Comparison of ENCODE assay signal across 23 cellular contexts in the genomic region with DNA sequence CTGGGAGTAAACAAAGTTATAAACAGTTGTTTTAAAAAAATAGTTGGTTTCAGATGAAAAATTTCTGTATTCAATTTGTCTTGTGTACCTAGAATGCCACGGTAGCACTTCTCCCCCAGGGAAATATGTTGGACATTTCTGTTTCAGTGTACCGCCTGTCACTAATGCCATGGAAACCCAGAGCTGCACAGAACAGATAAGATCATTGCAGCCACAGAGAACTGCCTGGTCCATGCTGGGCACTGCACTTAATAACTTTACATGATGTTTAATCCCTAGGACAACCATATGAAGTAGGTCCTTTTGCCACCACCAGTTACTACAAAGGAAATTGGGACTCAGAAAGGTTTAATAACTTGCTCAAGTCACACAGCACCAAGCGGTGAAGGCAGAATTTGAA.
"Had no signal": no experiment of that assay in that cellular context is flagged by ENCODE, and none has a peak within 500 bp of the region (broad histone marks: within the 10 kb centered on the region; RNA-seq: fewer than 3 reads in every experiment).

No MANE protein-coding gene starts in this region.

- H3K27ac ChIP-seq: RWPE1, SJCRH30 had no signal

- H3K27ac Mint-ChIP-seq: T-cell; T-helper 1 cell treated with Interleukin-12 subunit alpha and Interleukin-12 subunit beta and Interleukin-4 antibody, amounts not matched to agents 30 μg/mL and 1 μg/mL, for 36 hours had no signal

- H3K27me3 ChIP-seq: SJCRH30 had no signal

- H3K27me3 Mint-ChIP-seq: T-cell had no signal

- H3K9me3 ChIP-seq: SJCRH30 had no signal

- H3K36me3 ChIP-seq: SJCRH30 had no signal

- H3K4me1 ChIP-seq: SJCRH30 had no signal

- H3K36me3 Mint-ChIP-seq: T-cell had no signal

- DNase-seq: KBM-7, MV-4-11, NCI-H1048, NCI-H1105, NCI-H1417, NCI-H1436 treated with DMSO at 0.1 percent for 48 hours, NCI-H187 treated with DMSO at 0.1 percent for 48 hours, NCI-H2029 treated with DMSO at 0.1 percent for 48 hours, NCI-H2171, NCI-H226, NCI-H446, NCI-H510A, NCI-H524 treated with DMSO at 0.1 percent for 48 hours, NCI-H69, NCI-H774, PC-3, SHP77, SJCRH30, SW 1271, T-cell had no signal

- H3K4me1 Mint-ChIP-seq: T-cell had no signal

- H3K4me3 ChIP-seq: SJCRH30 had no signal

- H3K4me3 Mint-ChIP-seq: T-cell; T-helper 1 cell treated with Interleukin-12 subunit alpha and Interleukin-12 subunit beta and Interleukin-4 antibody, amounts not matched to agents 30 μg/mL and 1 μg/mL, for 36 hours had no signal

- H3K9me3 Mint-ChIP-seq: T-helper 1 cell treated with Interleukin-12 subunit alpha and Interleukin-12 subunit beta and Interleukin-4 antibody, amounts not matched to agents 30 μg/mL and 1 μg/mL, for 36 hours had no signal

- ATAC-seq: Panc1, PC-3, T-cell had no signal
